ENCODE assay signal across 16 cellular contexts in genomic region chr13:51786425-51787010, GRCh38. TPM values are rescaled to one million over a fixed set of nuclear protein-coding genes. Genes with fewer than 3 reads are reported as not detected.
DNase-seq lines count a peak whose midpoint lies in the region; ATAC-seq, FAIRE-seq and TF ChIP-seq lines count a peak whose summit lies in the region.
"Had no signal": no experiment of that assay in that cellular context is flagged by ENCODE, and none has a peak within 500 bp of the region (broad histone marks: within the 10 kb centered on the region; RNA-seq: fewer than 3 reads in every experiment).

No MANE protein-coding gene starts in this region.

- CTCF ChIA-PET in A673 (lab: Charles Lee): interaction anchor here (0.8 kb wide), 1 partner anchor 11 kb away, joined by 3 read pairs; no protein-coding TSS in a partner anchor
- CTCF ChIA-PET in SK-N-SH (lab: Yijun Ruan, JAX): interaction anchor here (0.8 to 4.9 kb wide), 19 partner anchors 11 to 489 kb away, joined by 3 to 80 read pairs (median 3); no protein-coding TSS in a partner anchor

- FAIRE-seq in pancreas (lab: Jason Lieb, UNC): no peak
- FAIRE-seq: GM12878, H54 had no signal

- H3K27ac Mint-ChIP-seq in glutamatergic neuron (ENCODE audit: unreplicated experiment): peak overlapping the region; percentile 99
- H3K27ac Mint-ChIP-seq in activated T-helper 17 cell treated with anti-CD3 and anti-CD28 coated beads, Interleukin-2, amount 50 U/mL, for 72 hours: no peak overlapping the region
- H3K27ac Mint-ChIP-seq: activated CD4-positive, alpha-beta memory T cell treated with anti-CD3 and anti-CD28 coated beads, Interleukin-2, amount 10 ng/mL, durations not matched to agents 7 days and 5 days; T-helper 1 cell treated with Interleukin-12 subunit alpha and Interleukin-12 subunit beta and Interleukin-4 antibody, amounts not matched to agents 30 μg/mL and 1 μg/mL, for 36 hours had no signal

- peak overlapping the region; percentile 76 for H3K4me2 ChIP-seq in SK-N-SH

- no peak for DNase-seq in A673 (ENCODE audit: low spot score)
- DNase-seq in SK-N-SH: no peak
- no peak for DNase-seq in glutamatergic neuron
- DNase-seq in pancreas: no peak
- no peak for DNase-seq in ascending aorta (ENCODE audit: low spot score in 2 of 2)
- no peak for DNase-seq in NK-92 (lab: John Stamatoyannopoulos, UW; ENCODE audit: unreplicated experiment)
- DNase-seq in DMS153 treated with DMSO at 0.1 percent for 48 hours (lab: John Stamatoyannopoulos, UW; ENCODE audit: unreplicated experiment): no peak
- DNase-seq: activated CD4-positive, alpha-beta memory T cell treated with anti-CD3 and anti-CD28 coated beads, Interleukin-2, amount 10 ng/mL, durations not matched to agents 7 days and 5 days; activated gamma-delta T cell treated with Interleukin-2 at 50 U/mL for 16 hours had no signal

- H4K20me1 ChIP-seq in SK-N-SH (ENCODE audit: insufficient read depth): no peaks in the 10 kb centered on the region

- peaks cover 16% of the 10 kb centered on the region for H3K27me3 Mint-ChIP-seq in glutamatergic neuron (ENCODE audit: unreplicated experiment)
- no peaks in the 10 kb centered on the region for H3K27me3 Mint-ChIP-seq in activated T-helper 17 cell treated with anti-CD3 and anti-CD28 coated beads, Interleukin-2, amount 50 U/mL, for 72 hours
- H3K27me3 Mint-ChIP-seq: activated CD4-positive, alpha-beta memory T cell treated with anti-CD3 and anti-CD28 coated beads, Interleukin-2, amount 10 ng/mL, durations not matched to agents 7 days and 5 days had no signal

- H3K27ac ChIP-seq in A673 (ENCODE audit: low read depth, low read length, poor library complexity, severe bottlenecking): peak overlapping the region; percentile 79
- H3K27ac ChIP-seq in SK-N-SH (ENCODE audit: low read depth in 2 of 2, low read length in 1 of 2): peak overlapping the region; percentile 69 to 100; a peak in 3 of 4 replicates
- H3K27ac ChIP-seq in pancreas: peak overlapping the region; percentile 39 to 90 (median 66)
- no peak overlapping the region for H3K27ac ChIP-seq in ascending aorta

- no peaks in the 10 kb centered on the region for H3F3A ChIP-seq in SK-N-SH (replicated peaks; ENCODE audit: insufficient read depth)

- peak overlapping the region; percentile 9; the same call in 1 of the 2 replicates for H3K9ac ChIP-seq in SK-N-SH

- H3K79me2 ChIP-seq in SK-N-SH (ENCODE audit: insufficient read depth): no peaks in the 10 kb centered on the region

- H3K36me3 Mint-ChIP-seq in glutamatergic neuron (ENCODE audit: unreplicated experiment): peaks cover 5% of the 10 kb centered on the region
- H3K36me3 Mint-ChIP-seq in activated T-helper 17 cell treated with anti-CD3 and anti-CD28 coated beads, Interleukin-2, amount 50 U/mL, for 72 hours (ENCODE audit: low read depth): peaks cover 19% of the 10 kb centered on the region

- BruUV-seq in A673 (replicated peaks; lab: Mats Ljungman, UMichigan): no TSS peak

- peak; percentile 6; the same call in 1 of the 2 replicates for TF ChIP-seq RAD21 in SK-N-SH (IDR thresholded peaks at IDR 0.05; ENCODE audit: low read length)

- H3K9me3 ChIP-seq in A673 (ENCODE audit: low read depth, low read length, poor library complexity, severe bottlenecking) (no peaks in the 10 kb centered on the region), SK-N-SH (no peaks in the 10 kb centered on the region), pancreas (no peaks in the 10 kb centered on the region), ascending aorta (no peaks in the 10 kb centered on the region)

- H3K4me3 ChIP-seq in A673 (ENCODE audit: low read depth, low read length, poor library complexity, severe bottlenecking) (no peak overlapping the region), SK-N-SH (ENCODE audit: low read depth in 2 of 2, low read length in 1 of 2) (no peak overlapping the region; a peak in 1 of 4 replicates), pancreas (no peak overlapping the region), ascending aorta (no peak overlapping the region)
- H3K4me3 ChIP-seq: GM12878 had no signal

- 24% methylated on average over 5 of the region's 8 CpGs for WGBS in SK-N-SH (ENCODE audit: low lambda C conversion rate)
- WGBS in pancreas, 2 donors: 39 to 55% methylated on average over 8 of the region's 8 CpGs

- peak overlapping the region; percentile 61; the same call in 1 of the 2 replicates for H2AFZ ChIP-seq in SK-N-SH (ENCODE audit: low read depth)

- H3K4me1 Mint-ChIP-seq in glutamatergic neuron (ENCODE audit: low read depth, unreplicated experiment): peaks cover 37% of the 10 kb centered on the region
- H3K4me1 Mint-ChIP-seq in activated T-helper 17 cell treated with anti-CD3 and anti-CD28 coated beads, Interleukin-2, amount 50 U/mL, for 72 hours: peaks cover 11% of the 10 kb centered on the region

- POLR2A ChIA-PET in A673 (lab: Charles Lee; ENCODE audit: low non-redundant PET) (interaction anchor here (0.6 to 0.8 kb wide), 3 partner anchors 39 to 542 kb away, joined by 3 to 4 read pairs (median 4); no protein-coding TSS in a partner anchor), SK-N-SH (lab: Yijun Ruan, JAX) (interaction anchor here (0.7 to 2.9 kb wide), 24 partner anchors 8 to 461 kb away, joined by 3 to 32 read pairs (median 4); partner anchors contain the start of gene INTS6)

- no peaks in the 10 kb centered on the region for H3K27me3 ChIP-seq in A673 (replicated peaks; ENCODE audit: insufficient read depth, low read depth, low read length, poor library complexity)
- H3K27me3 ChIP-seq in SK-N-SH (ENCODE audit: insufficient read depth): no peaks in the 10 kb centered on the region
- H3K27me3 ChIP-seq in pancreas: no peaks in the 10 kb centered on the region
- H3K27me3 ChIP-seq in ascending aorta: no peaks in the 10 kb centered on the region

- intact Hi-C loops in A673 (cut with micrococcal nuclease; ENCODE audit: unreplicated experiment) (loop anchor here (5.0 kb wide), 1 partner anchor 199 kb away; no protein-coding TSS in a partner anchor), pancreas (cut with DNase I) (loop anchor here in 1 of 3 donors (10.0 kb wide), 1 partner anchor 202 kb away; the partner anchor contains the start of gene WDFY2), ascending aorta (cut with DNase I) (no loop called here)

- ATAC-seq in pancreas: no peak
- ATAC-seq in activated T-helper 17 cell treated with anti-CD3 and anti-CD28 coated beads, Interleukin-2, amount 50 U/mL, for 72 hours (replicated peaks): no peak
- ATAC-seq: GM12878 had no signal

- TF ChIP-seq CTCF in A673 (conservative IDR thresholded peaks at IDR 0.05; ENCODE audit: low read depth, low read length) (no peak), SK-N-SH (IDR thresholded peaks at IDR 0.05) (no peak), glutamatergic neuron (IDR thresholded peaks at IDR 0.05; ENCODE audit: partially characterized antibody, unreplicated experiment) (no peak), pancreas (IDR thresholded peaks at IDR 0.05) (no peak), ascending aorta (IDR thresholded peaks at IDR 0.05) (no peak)

- peak overlapping the region; percentile 27 for H3K4me3 Mint-ChIP-seq in glutamatergic neuron (ENCODE audit: unreplicated experiment)
- H3K4me3 Mint-ChIP-seq in activated T-helper 17 cell treated with anti-CD3 and anti-CD28 coated beads, Interleukin-2, amount 50 U/mL, for 72 hours: no peak overlapping the region
- H3K4me3 Mint-ChIP-seq: activated CD4-positive, alpha-beta memory T cell treated with anti-CD3 and anti-CD28 coated beads, Interleukin-2, amount 10 ng/mL, durations not matched to agents 7 days and 5 days; T-helper 1 cell treated with Interleukin-12 subunit alpha and Interleukin-12 subunit beta and Interleukin-4 antibody, amounts not matched to agents 30 μg/mL and 1 μg/mL, for 36 hours had no signal

- H3K9me3 Mint-ChIP-seq in glutamatergic neuron (ENCODE audit: unreplicated experiment): peaks cover 4% of the 10 kb centered on the region
- H3K9me3 Mint-ChIP-seq in activated T-helper 17 cell treated with anti-CD3 and anti-CD28 coated beads, Interleukin-2, amount 50 U/mL, for 72 hours: no peaks in the 10 kb centered on the region
- H3K9me3 Mint-ChIP-seq: activated CD4-positive, alpha-beta memory T cell treated with anti-CD3 and anti-CD28 coated beads, Interleukin-2, amount 10 ng/mL, durations not matched to agents 7 days and 5 days; T-helper 1 cell treated with Interleukin-12 subunit alpha and Interleukin-12 subunit beta and Interleukin-4 antibody, amounts not matched to agents 30 μg/mL and 1 μg/mL, for 36 hours had no signal

- no peaks in the 10 kb centered on the region for H3K9me2 ChIP-seq in SK-N-SH

- TF ChIP-seq EP300 in SK-N-SH (IDR thresholded peaks at IDR 0.05; ENCODE audit: borderline replicate concordance in 1 of 2, low read depth in 1 of 2, low read length in 1 of 2): peak in 1 of 2 experiments; percentile 28; a peak in 1 of 4 replicates

- H3K4me1 ChIP-seq in A673 (ENCODE audit: insufficient read depth, low read length, poor library complexity, severe bottlenecking) (peaks cover 31% of the 10 kb centered on the region), SK-N-SH (ENCODE audit: control insufficient read depth in 1 of 2, insufficient read depth in 2 of 2, low read depth in 1 of 2, low read length in 1 of 2) (peaks cover 20 to 49% of the 10 kb centered on the region in 2 experiments), pancreas (peaks cover 52 to 71% (median 70%) of the 10 kb centered on the region in 3 donors), ascending aorta (no peaks in the 10 kb centered on the region)

- H3K36me3 ChIP-seq in A673 (ENCODE audit: insufficient read depth, low read length, poor library complexity, severe bottlenecking) (no peaks in the 10 kb centered on the region), SK-N-SH (replicated peaks in 1 of 2; ENCODE audit: control insufficient read depth in 1 of 2, insufficient read depth in 2 of 2, low read length in 1 of 2) (no peaks in the 10 kb centered on the region), pancreas (no peaks in the 10 kb centered on the region), ascending aorta (no peaks in the 10 kb centered on the region)

RNA-seq across cellular contexts. Expression of gene DHRS12, which starts 17.4 kb away (rescaled TPM):
- total RNA-seq in A673 (2021) (2.8 and 3.1 TPM in 2 replicates), glutamatergic neuron (ENCODE audit: unreplicated experiment) (19.8 TPM), pancreas (10 to 100 TPM; 13.8 to 34.6 (median 22.9) TPM), ascending aorta (7.9 TPM)
- polyA plus RNA-seq in SK-N-SH (2012; rRNA removed) (8.2 and 9.6 TPM in 2 replicates), pancreas (10 to 100 TPM; 31.3 to 39.4 TPM)
- 7.9 and 8.7 TPM in 2 replicates for polyA plus RNA-seq in SK-N-SH (2012; cell fraction: cytosol; rRNA removed)
- 16.4 and 17.1 TPM in 2 replicates for polyA plus RNA-seq in SK-N-SH (2012; cell fraction: nucleus; rRNA removed)
- 1 to 10 TPM; 5.0 to 9.6 TPM for total RNA-seq in activated T-helper 17 cell treated with anti-CD3 and anti-CD28 coated beads, Interleukin-2, amount 50 U/mL, for 72 hours

RNA-seq across cellular contexts. Expression of gene TMEM272, which starts 58.5 kb away (rescaled TPM):
- total RNA-seq in A673 (2021) (0.22 TPM in 1 of 2 replicates, not detected in the other), glutamatergic neuron (ENCODE audit: unreplicated experiment) (0.59 TPM), pancreas (under 1 TPM in 3 of 6 donors, not detected in 3; 0.06 to 0.16 (median 0.16) TPM), ascending aorta (not detected)
- polyA plus RNA-seq in SK-N-SH (2012; rRNA removed) (not detected in 2 replicates), pancreas (under 1 TPM; 0.04 to 0.09 TPM)
- polyA plus RNA-seq in SK-N-SH (2012; cell fraction: cytosol; rRNA removed): under 0.01 TPM in 1 of 2 replicates, not detected in the other
- polyA plus RNA-seq in SK-N-SH (2012; cell fraction: nucleus; rRNA removed): 0.02 TPM in 2 replicates
- under 1 TPM; 0.16 to 0.17 TPM for total RNA-seq in activated T-helper 17 cell treated with anti-CD3 and anti-CD28 coated beads, Interleukin-2, amount 50 U/mL, for 72 hours
- total RNA-seq: GM12878, lung microvascular endothelial cell, ureter had no signal
- polyA plus RNA-seq: AG04450 had no signal

Comparison
In these comparisons a context has a peak if more than half of its experiments do, and no peak if none do; other contexts are left out.
1. H3K27ac ChIP-seq: peak in A673 (single experiment), SK-N-SH (2 of 2) and pancreas (4 of 4); none in ascending aorta (0 of 2).